ENCODE assay signal across 8 cellular contexts in the genomic region with DNA sequence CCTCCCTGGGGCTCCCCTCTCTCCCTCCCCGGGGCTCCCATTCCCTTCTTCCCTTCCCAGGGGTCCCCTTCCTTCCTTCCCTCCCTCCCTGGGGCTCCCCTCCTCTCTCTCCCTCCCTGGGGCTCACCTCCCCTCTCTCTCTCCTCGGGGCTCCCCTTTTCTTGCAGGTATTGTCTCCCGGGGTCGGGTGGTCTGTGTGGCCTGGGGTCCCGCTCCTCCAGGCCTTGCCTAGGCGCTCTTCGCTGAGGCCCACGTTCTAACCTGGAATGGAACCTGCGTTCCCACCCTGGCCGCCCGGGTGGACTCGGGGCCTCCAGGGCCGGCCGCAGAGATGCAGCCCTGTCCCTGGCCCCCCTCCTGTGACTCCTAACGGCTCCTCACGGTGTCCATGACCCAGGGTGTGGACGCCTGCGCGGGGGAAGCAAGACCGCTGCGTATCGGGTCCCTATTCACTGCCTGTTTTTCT. TPM values are rescaled to one million over a fixed set of nuclear protein-coding genes. Genes with fewer than 3 reads are reported as not detected.
DNase-seq lines count a peak whose midpoint lies in the region; ATAC-seq and TF ChIP-seq lines count a peak whose summit lies in the region.

No MANE protein-coding gene starts in this region.

- intact Hi-C loops in breast epithelium (cut with DNase I; ENCODE audit: low total_unique reads), result no loop called here

- no peak for ATAC-seq in GM19035 (IDR thresholded peaks at IDR 0.05; ENCODE audit: unreplicated experiment)
- no peak for ATAC-seq in HG03460 (IDR thresholded peaks at IDR 0.05; ENCODE audit: unreplicated experiment)

- H3K36me3 ChIP-seq in GM06990 (ENCODE audit: control insufficient read depth, insufficient read depth, low read length), result peaks cover 7% of the 10 kb centered on the region
- no peaks in the 10 kb centered on the region for H3K36me3 ChIP-seq in breast epithelium
- H3K36me3 ChIP-seq in suprapubic skin, result peaks cover 8% of the 10 kb centered on the region

- TF ChIP-seq EP300 in suprapubic skin (IDR thresholded peaks at IDR 0.05), result no peak

- H3K27ac ChIP-seq in breast epithelium (peak overlapping the region; percentile 85 to 87), suprapubic skin (peak overlapping the region; percentile 90)

- H3K4me3 ChIP-seq in GM06990 (replicated peaks; ENCODE audit: low read depth, low read length) (peak overlapping the region; percentile 91), breast epithelium (peak overlapping the region; percentile 74 to 93 (median 91)), suprapubic skin (peak overlapping the region; percentile 98)

- TF ChIP-seq POLR2A in breast epithelium (IDR thresholded peaks at IDR 0.05) (no peak), suprapubic skin (IDR thresholded peaks at IDR 0.05) (no peak)

- 7% methylated on average over 22 of the region's 22 CpGs for WGBS in suprapubic skin

- H3K4me1 ChIP-seq in breast epithelium (peaks cover 7 to 12% of the 10 kb centered on the region in 2 donors), suprapubic skin (peaks cover 59% of the 10 kb centered on the region)

- no peaks in the 10 kb centered on the region for H3K9me3 ChIP-seq in breast epithelium
- H3K9me3 ChIP-seq in suprapubic skin, result no peaks in the 10 kb centered on the region

- no peak for TF ChIP-seq CTCF in GM06990 (IDR thresholded peaks at IDR 0.05; ENCODE audit: insufficient read depth, low read length, poor library complexity, severe bottlenecking)
- TF ChIP-seq CTCF in breast epithelium (IDR thresholded peaks at IDR 0.05), result no peak
- no peak for TF ChIP-seq CTCF in suprapubic skin (IDR thresholded peaks at IDR 0.05)

- H3K27me3 ChIP-seq in GM06990 (replicated peaks; ENCODE audit: control insufficient read depth, insufficient read depth, low read length) (no peaks in the 10 kb centered on the region), breast epithelium (no peaks in the 10 kb centered on the region), suprapubic skin (no peaks in the 10 kb centered on the region)

- DNase-seq in GM06990 (ENCODE audit: extremely low read depth, insufficient read length) (peak; percentile 33), NCI-H146 treated with DMSO at 0.1 percent for 48 hours (lab: John Stamatoyannopoulos, UW; ENCODE audit: unreplicated experiment) (peak; percentile 34), breast epithelium (ENCODE audit: low spot score in 2 of 2) (no peak), left kidney (ENCODE audit: low read depth, low spot score) (peak; percentile 77), suprapubic skin (ENCODE audit: low spot score in 2 of 2) (no peak)
- DNase-seq in stimulated activated CD4-positive, alpha-beta T cell treated with anti-CD3 and anti-CD28 coated beads, Interleukin-12 subunit alpha, Interleukin-12 subunit beta, amount 100 ng/mL, for 4 hours, result no peak

RNA-seq across cellular contexts. Expression of a gene that starts 0.9 kb away (rescaled TPM):
- 10 to 100 TPM; 15.8 to 22.4 (median 16.4) TPM for total RNA-seq in breast epithelium
- total RNA-seq in suprapubic skin, result 10 to 100 TPM in 3 of 4 donors, 1 to 10 TPM in 1; 8.7 to 51.7 (median 18.3) TPM

RNA-seq across cellular contexts. Expression of a gene that starts 38.2 kb away (rescaled TPM):
- 1 to 10 TPM; 1.8 to 2.7 (median 2.0) TPM for total RNA-seq in breast epithelium
- 1 to 10 TPM; 2.5 to 8.6 (median 5.5) TPM for total RNA-seq in suprapubic skin

Comparison
In these comparisons a context has a peak if more than half of its experiments do, and no peak if none do; other contexts are left out.
1. DNase-seq: peak in GM06990 (single experiment), NCI-H146 treated with DMSO at 0.1 percent for 48 hours (single experiment) and left kidney (single experiment); none in breast epithelium (0 of 2), suprapubic skin (0 of 2) and stimulated activated CD4-positive, alpha-beta T cell treated with anti-CD3 and anti-CD28 coated beads, Interleukin-12 subunit alpha, Interleukin-12 subunit beta, amount 100 ng/mL, for 4 hours (single experiment).
2. Peak in every context shown above with its lines, with median percentiles within 50 percentile points of each other: H3K4me3 ChIP-seq.